Comparison of ENCODE assay signal across 8 cellular contexts in the genomic region with DNA sequence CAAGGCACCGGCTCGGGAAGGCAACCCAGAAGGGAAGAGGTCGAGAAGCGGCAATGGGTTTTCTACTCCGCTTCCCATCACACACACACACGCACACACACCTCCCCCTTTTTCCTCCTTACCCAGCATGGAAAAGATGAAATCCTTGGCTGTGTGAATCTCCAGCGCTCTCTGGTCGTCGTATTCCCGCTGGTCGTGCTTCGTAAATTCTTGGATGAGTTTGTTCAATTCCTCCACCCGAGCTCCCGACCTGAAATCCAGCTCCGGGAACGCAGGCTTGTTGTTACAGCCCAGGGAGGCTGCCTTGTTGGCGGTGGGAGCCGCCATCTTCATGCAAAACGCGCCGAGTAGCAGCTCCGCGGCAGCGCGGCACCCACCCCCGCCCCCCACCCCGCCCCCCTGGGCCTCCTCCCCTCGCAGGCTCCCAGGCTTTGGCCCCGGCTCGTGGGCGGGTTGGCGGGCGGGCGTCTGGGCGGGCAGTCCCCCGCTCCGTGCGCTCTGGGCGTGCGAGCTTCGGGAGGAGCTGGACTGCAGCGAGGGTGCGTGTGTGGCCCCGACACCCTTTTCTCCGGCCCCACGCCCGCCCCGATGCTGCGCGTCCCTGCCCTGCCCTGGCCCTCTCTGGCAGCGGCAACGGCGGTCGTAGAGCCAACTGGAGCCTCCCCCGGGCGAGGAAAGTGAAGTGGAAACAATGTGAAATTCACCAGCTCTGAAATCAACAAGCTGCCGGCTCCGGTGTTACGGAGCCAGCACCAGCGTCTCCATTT. TPM values are rescaled to one million over a fixed set of nuclear protein-coding genes. Genes with fewer than 3 reads are reported as not detected.
DNase-seq lines count a peak whose midpoint lies in the region; FAIRE-seq and TF ChIP-seq lines count a peak whose summit lies in the region.

A gene with protein sequence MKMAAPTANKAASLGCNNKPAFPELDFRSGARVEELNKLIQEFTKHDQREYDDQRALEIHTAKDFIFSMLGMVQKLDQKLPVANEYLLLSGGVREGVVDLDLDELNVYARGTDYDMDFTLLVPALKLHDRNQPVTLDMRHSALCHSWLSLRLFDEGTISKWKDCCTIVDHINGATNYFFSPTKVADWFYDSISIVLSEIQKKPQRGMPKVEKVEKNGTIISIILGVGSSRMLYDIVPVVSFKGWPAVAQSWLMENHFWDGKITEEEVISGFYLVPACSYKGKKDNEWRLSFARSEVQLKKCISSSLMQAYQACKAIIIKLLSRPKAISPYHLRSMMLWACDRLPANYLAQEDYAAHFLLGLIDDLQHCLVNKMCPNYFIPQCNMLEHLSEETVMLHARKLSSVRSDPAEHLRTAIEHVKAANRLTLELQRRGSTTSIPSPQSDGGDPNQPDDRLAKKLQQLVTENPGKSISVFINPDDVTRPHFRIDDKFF (minus strand): TSS at position 349 of the 767 bp plus-strand sequence. CDS start 16 bp downstream, at position 333.

- no peak for FAIRE-seq in H54 (lab: Jason Lieb, UNC)

- peaks cover 0 to 36% (median 9%) of the 10 kb centered on the region in 4 donors for H3K4me1 ChIP-seq in tibial nerve

- H3K27me3 ChIP-seq in tibial nerve, result no peaks in the 10 kb centered on the region

- TF ChIP-seq CTCF in tibial nerve (IDR thresholded peaks at IDR 0.05), result peak in 1 of 5 experiments; percentile 11

- WGBS in tibial nerve, 2 donors, result 0% methylated on average over 33 to 37 of the region's 60 CpGs

- peak in 1 of 2 donors; percentile 86 for TF ChIP-seq EP300 in tibial nerve (IDR thresholded peaks at IDR 0.05)

- peak within 1 kb of the TSS; percentile 85 for H3K4me3 ChIP-seq in GM08714 (ENCODE audit: low read length)
- peak within 1 kb of the TSS; percentile 68 to 93 (median 80) for H3K4me3 ChIP-seq in tibial nerve

- peak; percentile 91 for DNase-seq in H54 (ENCODE audit: insufficient read length, low spot score)
- peak; percentile 82 for DNase-seq in LoVo (ENCODE audit: low spot score)
- DNase-seq in SK-MEL-5 (ENCODE audit: low read depth, low spot score), result peak; percentile 86
- peak; percentile 16 for DNase-seq in activated naive CD8-positive, alpha-beta T cell treated with anti-CD3 and anti-CD28 coated beads, Interleukin-2, amount 50 U/mL, for 16 hours (ENCODE audit: low read depth, low spot score)
- peak; percentile 85 for DNase-seq in globus pallidus (ENCODE audit: low spot score)
- peak in 55 of 56 donors; percentile 27 to 90 (median 74) for DNase-seq in nucleus accumbens (lab: John Stamatoyannopoulos, UW)
- peak; percentile 40 to 51 for DNase-seq in tibial nerve (ENCODE audit: low spot score in 2 of 2)

- TF ChIP-seq POLR2A in H54 (IDR thresholded peaks at IDR 0.05; ENCODE audit: low read depth, low read length), result peak; percentile 50; the same call in 1 of the 2 replicates
- TF ChIP-seq POLR2A in tibial nerve (IDR thresholded peaks at IDR 0.05), result peak; percentile 43 to 65

- no peaks in the 10 kb centered on the region for H3K9me3 ChIP-seq in tibial nerve

- peak within 1 kb of the TSS; percentile 88 to 98 (median 88) for H3K27ac ChIP-seq in tibial nerve

- in situ Hi-C loops in SK-MEL-5 (cut with HindIII; ENCODE audit: low pct_unique_long_range_greater_than_20kb, low sequenced_read_pairs), result no loop called here

- no peaks in the 10 kb centered on the region for H3K36me3 ChIP-seq in tibial nerve

RNA-seq across cellular contexts. Expression of the gene that starts here (rescaled TPM):
- total RNA-seq in SK-MEL-5 (2014; rRNA removed; shearing (Covaris generic)), result 9.5 and 9.9 TPM in 2 replicates
- polyA plus RNA-seq in SK-MEL-5 (2015; cell fraction: cytosol; rRNA removed), result 6.2 and 8.3 TPM in 2 replicates
- polyA plus RNA-seq in SK-MEL-5 (2015; cell fraction: nucleus; rRNA removed), result 2.3 and 3.5 TPM in 2 replicates
- total RNA-seq in tibial nerve, result 1 to 10 TPM; 3.6 to 7.5 (median 6.5) TPM

Comparison
In these comparisons a context has a peak if more than half of its experiments do, and no peak if none do; other contexts are left out.
1. Peak in every context shown above with its lines: DNase-seq, H3K4me3 ChIP-seq and H3K27ac ChIP-seq.
2. DNase-seq: peak in every context shown above with its lines; median percentile 91 in H54; 86 in SK-MEL-5; 85 in globus pallidus; 82 in LoVo; 74 in nucleus accumbens; 46 in tibial nerve; 16 in activated naive CD8-positive, alpha-beta T cell treated with anti-CD3 and anti-CD28 coated beads, Interleukin-2, amount 50 U/mL, for 16 hours.